Comparison of ENCODE assay signal across 1 cellular context in genomic region chr2:200276472-200276871, GRCh38.
TF ChIP-seq lines count a peak whose summit lies in the region.

No MANE protein-coding gene starts in this region.

TF ChIP-seq in GM23338, 12 proteins besides CTCF, POLR2A, EP300 and RAD21 (continued from another document):
- TF ChIP-seq REST (IDR thresholded peaks at IDR 0.05; ENCODE audit: unreplicated experiment) (no peak), ZNF114 (CRISPR knock-in tag; IDR thresholded peaks at IDR 0.05) (no peak), NANOG (IDR thresholded peaks at IDR 0.05; ENCODE audit: borderline replicate concordance) (no peak), ZNF331 (CRISPR knock-in tag; IDR thresholded peaks at IDR 0.05; ENCODE audit: low read depth) (no peak), JUNB (IDR thresholded peaks at IDR 0.05; ENCODE audit: unreplicated experiment) (no peak), ZNF462 (CRISPR knock-in tag; IDR thresholded peaks at IDR 0.05) (no peak)
TF ChIP-seq in GM23338: peak in this region for 0.
